Comparison of ENCODE assay signal across 8 cellular contexts in genomic region chr5:95718203-95718602, GRCh38. TPM values are rescaled to one million over a fixed set of nuclear protein-coding genes. Genes with fewer than 3 reads are reported as not detected.
A peak's percentile ranks its signal among the peaks of the same experiment; 100 is the strongest.
DNase-seq lines count a peak whose midpoint lies in the region; ATAC-seq and TF ChIP-seq lines count a peak whose summit lies in the region.

No MANE protein-coding gene starts in this region.

- H4K20me1 ChIP-seq in smooth muscle cell (ENCODE audit: low read depth) = no peaks in the 10 kb centered on the region

- H3K36me3 Mint-ChIP-seq in activated T-cell treated with anti-CD3 and anti-CD28 coated beads, Interleukin-2, amount 50 U/mL, for 72 hours (ENCODE audit: insufficient read depth in 2 of 2) = no peaks in the 10 kb centered on the region
- H3K36me3 Mint-ChIP-seq in activated T-cell treated with anti-CD3 and anti-CD28 coated beads, Interleukin-2, amount 50 U/mL, for 24 hours (ENCODE audit: low read depth) = no peaks in the 10 kb centered on the region

- H3F3A ChIP-seq in smooth muscle cell (ENCODE audit: low read depth) = no peaks in the 10 kb centered on the region

- H2AFZ ChIP-seq in smooth muscle cell (ENCODE audit: low read depth) = no peak overlapping the region

- H3K4me1 Mint-ChIP-seq in activated T-cell treated with anti-CD3 and anti-CD28 coated beads, Interleukin-2, amount 50 U/mL, for 72 hours (ENCODE audit: low read depth) = peaks cover 4% of the 10 kb centered on the region
- H3K4me1 Mint-ChIP-seq in activated T-cell treated with anti-CD3 and anti-CD28 coated beads, Interleukin-2, amount 50 U/mL, for 24 hours (ENCODE audit: low read depth) = peaks cover 25% of the 10 kb centered on the region

- ATAC-seq in activated T-cell treated with anti-CD3 and anti-CD28 coated beads, Interleukin-2, amount 50 U/mL, for 72 hours (replicated peaks in 1 of 2) = peak; percentile 54 to 66
- ATAC-seq in HG02973 (IDR thresholded peaks at IDR 0.05; ENCODE audit: unreplicated experiment) (peak; percentile 61), sciatic nerve (no peak)

- no peak overlapping the region for H3K4me3 Mint-ChIP-seq in activated T-cell treated with anti-CD3 and anti-CD28 coated beads, Interleukin-2, amount 50 U/mL, for 72 hours
- no peak overlapping the region for H3K4me3 Mint-ChIP-seq in activated T-cell treated with anti-CD3 and anti-CD28 coated beads, Interleukin-2, amount 50 U/mL, for 24 hours

- H3K27me3 Mint-ChIP-seq in activated T-cell treated with anti-CD3 and anti-CD28 coated beads, Interleukin-2, amount 50 U/mL, for 72 hours (ENCODE audit: low read depth) = peaks cover 15% of the 10 kb centered on the region
- peaks cover 3% of the 10 kb centered on the region for H3K27me3 Mint-ChIP-seq in activated T-cell treated with anti-CD3 and anti-CD28 coated beads, Interleukin-2, amount 50 U/mL, for 24 hours

- intact Hi-C loops in lower leg skin (cut with DNase I; ENCODE audit: low total_unique reads) (no loop called here), sciatic nerve (cut with DNase I) (no loop called here)

- peak overlapping the region; percentile 86 for H3K27ac ChIP-seq in smooth muscle cell (ENCODE audit: low read depth)

- 12% methylated on average over 2 of the region's 2 CpGs for WGBS in smooth muscle cell (ENCODE audit: low lambda C conversion rate)
- WGBS in lower leg skin, 2 donors = 43 to 52% methylated on average over 2 of the region's 2 CpGs

- TF ChIP-seq CTCF in smooth muscle cell (IDR thresholded peaks at IDR 0.05; ENCODE audit: borderline replicate concordance, insufficient read depth, poor library complexity, severe bottlenecking) = no peak
- no peak for TF ChIP-seq CTCF in lower leg skin (IDR thresholded peaks at IDR 0.05)

- no peaks in the 10 kb centered on the region for H3K79me2 ChIP-seq in smooth muscle cell (ENCODE audit: low read depth)

- H3K9me3 ChIP-seq in smooth muscle cell (replicated peaks; ENCODE audit: low read depth) = no peaks in the 10 kb centered on the region

- H3K9me3 Mint-ChIP-seq in activated T-cell treated with anti-CD3 and anti-CD28 coated beads, Interleukin-2, amount 50 U/mL, for 72 hours = peaks cover 0 to 1% of the 10 kb centered on the region in 2 donors
- no peaks in the 10 kb centered on the region for H3K9me3 Mint-ChIP-seq in activated T-cell treated with anti-CD3 and anti-CD28 coated beads, Interleukin-2, amount 50 U/mL, for 24 hours

- no peak overlapping the region for H3K4me3 ChIP-seq in smooth muscle cell
- H3K4me3 ChIP-seq in lower leg skin (ENCODE audit: low read depth, poor library complexity, severe bottlenecking) = no peak overlapping the region

- TF ChIP-seq POLR2A in lower leg skin (IDR thresholded peaks at IDR 0.05) = no peak

- H3K4me1 ChIP-seq in smooth muscle cell (ENCODE audit: low read depth) = peaks cover 8% of the 10 kb centered on the region

- DNase-seq in activated T-cell treated with anti-CD3 and anti-CD28 coated beads, Interleukin-2, amount 50 U/mL, for 72 hours = peak; percentile 17 to 26
- DNase-seq in activated T-cell treated with anti-CD3 and anti-CD28 coated beads, Interleukin-2, amount 50 U/mL, for 24 hours = no peak
- DNase-seq in SIG-M5 treated with dmso at 0.1 percent for 504 hours (lab: John Stamatoyannopoulos, UW; ENCODE audit: unreplicated experiment) = peak; percentile 86
- DNase-seq in smooth muscle cell (lab: John Stamatoyannopoulos, UW; ENCODE audit: unreplicated experiment) = no peak
- DNase-seq in lower leg skin (ENCODE audit: low spot score in 2 of 2) = no peak
- no peak for DNase-seq in cortex of kidney (lab: John Stamatoyannopoulos, UW)
- DNase-seq in sciatic nerve (ENCODE audit: low spot score) = no peak

- H3K4me2 ChIP-seq in smooth muscle cell = peak overlapping the region; percentile 59

- H3K27ac Mint-ChIP-seq in activated T-cell treated with anti-CD3 and anti-CD28 coated beads, Interleukin-2, amount 50 U/mL, for 72 hours = no peak overlapping the region
- no peak overlapping the region for H3K27ac Mint-ChIP-seq in activated T-cell treated with anti-CD3 and anti-CD28 coated beads, Interleukin-2, amount 50 U/mL, for 24 hours

- H3K27me3 ChIP-seq in smooth muscle cell (ENCODE audit: low read depth) = no peaks in the 10 kb centered on the region

- no peak overlapping the region for H3K9ac ChIP-seq in smooth muscle cell (ENCODE audit: low read depth)

- no peaks in the 10 kb centered on the region for H3K36me3 ChIP-seq in smooth muscle cell (ENCODE audit: low read depth)

RNA-seq across cellular contexts. Expression of gene RHOBTB3, which starts 12.9 kb away (rescaled TPM):
- 1 to 10 TPM; 1.3 to 5.2 TPM for total RNA-seq in activated T-cell treated with anti-CD3 and anti-CD28 coated beads, Interleukin-2, amount 50 U/mL, for 72 hours
- total RNA-seq in smooth muscle cell (213 and 223 TPM in 2 replicates), lower leg skin (10 to 100 TPM; 16.7 to 39.4 (median 28.2) TPM), sciatic nerve (192 TPM)
- 127 and 178 TPM in 2 replicates for polyA plus RNA-seq in smooth muscle cell

RNA-seq across cellular contexts. Expression of gene SPATA9, which starts 35.4 kb away (rescaled TPM):
- under 1 TPM in 1 of 2 donors, not detected in 1; 0.36 TPM for total RNA-seq in activated T-cell treated with anti-CD3 and anti-CD28 coated beads, Interleukin-2, amount 50 U/mL, for 72 hours
- total RNA-seq in smooth muscle cell (0.27 TPM in 1 of 2 replicates, not detected in the other), lower leg skin (under 1 TPM in 1 of 4 donors, not detected in 3; 0.99 TPM), sciatic nerve (1.6 TPM)
- polyA plus RNA-seq in smooth muscle cell = 0.54 TPM in 1 of 2 replicates, not detected in the other

Comparison
In these comparisons a context has a peak if more than half of its experiments do, and no peak if none do; other contexts are left out.
1. DNase-seq: peak in activated T-cell treated with anti-CD3 and anti-CD28 coated beads, Interleukin-2, amount 50 U/mL, for 72 hours (2 of 2) and SIG-M5 treated with dmso at 0.1 percent for 504 hours (single experiment); none in activated T-cell treated with anti-CD3 and anti-CD28 coated beads, Interleukin-2, amount 50 U/mL, for 24 hours (single experiment), smooth muscle cell (single experiment), lower leg skin (0 of 2), cortex of kidney (single experiment) and sciatic nerve (single experiment).